Comparison of ENCODE assay signal across 12 cellular contexts in genomic region chr11:70517996-70518907, GRCh38.
DNase-seq lines count a peak whose midpoint lies in the region; ATAC-seq and TF ChIP-seq lines count a peak whose summit lies in the region.
"Had no signal": no experiment of that assay in that cellular context is flagged by ENCODE, and none has a peak within 500 bp of the region (broad histone marks: within the 10 kb centered on the region; RNA-seq: fewer than 3 reads in every experiment).

No MANE protein-coding gene starts in this region.

- H4K20me1 ChIP-seq in smooth muscle cell (ENCODE audit: low read depth), result no peaks in the 10 kb centered on the region

- no peaks in the 10 kb centered on the region for H3K27me3 ChIP-seq in smooth muscle cell (ENCODE audit: low read depth)
- H3K27me3 ChIP-seq: cardiac muscle cell had no signal

- ATAC-seq in esophagus mucosa, result peak; percentile 68
- ATAC-seq: heart left ventricle; stimulated activated memory B cell treated with anti-CD40 and anti-IgM and Interleukin-4, amounts not matched to agents 10 μg/mL and 1 μg/mL and 100 μg/mL, for 72 hours had no signal

- H3F3A ChIP-seq in smooth muscle cell (ENCODE audit: low read depth), result no peaks in the 10 kb centered on the region

- POLR2A ChIA-PET in RWPE1 (lab: Yijun Ruan, JAX; ENCODE audit: low non-redundant PET), result no interaction called here

- no peaks in the 10 kb centered on the region for H3K36me3 ChIP-seq in smooth muscle cell (ENCODE audit: low read depth)
- H3K36me3 ChIP-seq: cardiac muscle cell, heart left ventricle had no signal

- H3K27ac ChIP-seq in RWPE1, result no peak overlapping the region
- peak overlapping the region; percentile 88 for H3K27ac ChIP-seq in smooth muscle cell (ENCODE audit: low read depth)
- H3K27ac ChIP-seq: cardiac muscle cell, heart left ventricle had no signal

- 68% methylated on average over 22 of the region's 22 CpGs for WGBS in smooth muscle cell (ENCODE audit: low lambda C conversion rate)

- H3K4me2 ChIP-seq in smooth muscle cell, result peak overlapping the region; percentile 45

- no peak overlapping the region for H3K4me3 ChIP-seq in smooth muscle cell
- H3K4me3 ChIP-seq: cardiac muscle cell, heart left ventricle had no signal

- no peaks in the 10 kb centered on the region for H3K79me2 ChIP-seq in smooth muscle cell (ENCODE audit: low read depth)

- H3K9ac ChIP-seq in smooth muscle cell (ENCODE audit: low read depth), result peak overlapping the region; percentile 66

- TF ChIP-seq CTCF in RWPE1 (conservative IDR thresholded peaks at IDR 0.05; ENCODE audit: low read depth) (no peak), smooth muscle cell (IDR thresholded peaks at IDR 0.05; ENCODE audit: borderline replicate concordance, insufficient read depth, poor library complexity, severe bottlenecking) (no peak)

- no peak overlapping the region for H2AFZ ChIP-seq in smooth muscle cell (ENCODE audit: low read depth)

- peaks cover 20% of the 10 kb centered on the region for H3K4me1 ChIP-seq in smooth muscle cell (ENCODE audit: low read depth)
- H3K4me1 ChIP-seq: heart left ventricle had no signal

- CTCF ChIA-PET in RWPE1 (lab: Yijun Ruan, JAX), result no interaction called here

- H3K9me3 ChIP-seq in smooth muscle cell (replicated peaks; ENCODE audit: low read depth), result peaks cover 3% of the 10 kb centered on the region

- peak; percentile 39 for DNase-seq in GOT3 (lab: John Stamatoyannopoulos, UW)
- DNase-seq in RWPE1 (ENCODE audit: low spot score), result peak; percentile 36
- DNase-seq in smooth muscle cell (lab: John Stamatoyannopoulos, UW; ENCODE audit: unreplicated experiment), result no peak
- DNase-seq in putamen (ENCODE audit: low spot score), result no peak
- DNase-seq in activated naive CD4-positive, alpha-beta T cell treated with Interleukin-2 at 50 U/mL for 16 hours, result no peak
- no peak for DNase-seq in T-helper 2 cell
- DNase-seq: activated CD8-positive, alpha-beta memory T cell treated with anti-CD3 and anti-CD28 coated beads, Interleukin-2, amount 50 U/mL, for 48 hours; NCI-H526 had no signal

Comparison
In these comparisons a context has a peak if more than half of its experiments do, and no peak if none do; other contexts are left out.
1. DNase-seq: peak in GOT3 (single experiment) and RWPE1 (single experiment); none in smooth muscle cell (single experiment), putamen (single experiment), activated naive CD4-positive, alpha-beta T cell treated with Interleukin-2 at 50 U/mL for 16 hours (single experiment) and T-helper 2 cell (0 of 5).